In the genomic region with DNA sequence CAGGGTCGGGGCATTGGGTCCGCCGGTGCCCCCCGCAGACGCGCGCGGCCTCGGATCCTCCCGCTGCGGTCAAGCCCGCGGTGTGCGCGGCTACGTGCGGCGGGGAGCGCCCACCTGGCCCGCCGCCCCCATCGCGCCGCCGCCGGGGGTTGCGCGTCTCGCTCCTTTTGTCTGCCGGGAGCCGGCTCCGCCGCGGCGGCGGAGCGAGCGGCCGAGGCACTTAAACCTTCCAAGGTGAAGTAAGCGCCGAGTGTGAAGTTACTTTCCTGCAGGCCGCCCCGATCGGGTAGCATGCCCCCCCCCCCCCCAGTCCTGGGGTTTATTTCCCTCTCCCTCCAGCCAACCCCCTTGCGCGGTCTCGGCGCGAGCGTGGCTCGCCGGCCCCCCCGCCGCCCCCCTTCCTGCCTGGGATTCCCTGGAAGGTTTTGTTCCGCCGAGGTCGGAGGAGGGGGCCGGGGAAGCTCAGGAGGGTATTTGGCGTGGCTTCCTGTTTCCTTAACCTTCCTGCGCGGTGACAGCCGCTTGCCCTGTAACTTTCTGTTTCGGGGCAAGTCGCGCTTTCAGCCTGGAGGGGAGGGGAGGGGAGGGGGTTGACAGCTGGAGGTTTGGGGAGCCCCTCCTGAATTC, we compare ENCODE assay signal across 1 cellular context.
TF ChIP-seq lines count a peak whose summit lies in the region.

No MANE protein-coding gene starts in this region.

TF ChIP-seq in GM23338, 12 proteins besides CTCF, POLR2A, EP300 and RAD21 (continued from another document):
- TF ChIP-seq, protein P1, sequence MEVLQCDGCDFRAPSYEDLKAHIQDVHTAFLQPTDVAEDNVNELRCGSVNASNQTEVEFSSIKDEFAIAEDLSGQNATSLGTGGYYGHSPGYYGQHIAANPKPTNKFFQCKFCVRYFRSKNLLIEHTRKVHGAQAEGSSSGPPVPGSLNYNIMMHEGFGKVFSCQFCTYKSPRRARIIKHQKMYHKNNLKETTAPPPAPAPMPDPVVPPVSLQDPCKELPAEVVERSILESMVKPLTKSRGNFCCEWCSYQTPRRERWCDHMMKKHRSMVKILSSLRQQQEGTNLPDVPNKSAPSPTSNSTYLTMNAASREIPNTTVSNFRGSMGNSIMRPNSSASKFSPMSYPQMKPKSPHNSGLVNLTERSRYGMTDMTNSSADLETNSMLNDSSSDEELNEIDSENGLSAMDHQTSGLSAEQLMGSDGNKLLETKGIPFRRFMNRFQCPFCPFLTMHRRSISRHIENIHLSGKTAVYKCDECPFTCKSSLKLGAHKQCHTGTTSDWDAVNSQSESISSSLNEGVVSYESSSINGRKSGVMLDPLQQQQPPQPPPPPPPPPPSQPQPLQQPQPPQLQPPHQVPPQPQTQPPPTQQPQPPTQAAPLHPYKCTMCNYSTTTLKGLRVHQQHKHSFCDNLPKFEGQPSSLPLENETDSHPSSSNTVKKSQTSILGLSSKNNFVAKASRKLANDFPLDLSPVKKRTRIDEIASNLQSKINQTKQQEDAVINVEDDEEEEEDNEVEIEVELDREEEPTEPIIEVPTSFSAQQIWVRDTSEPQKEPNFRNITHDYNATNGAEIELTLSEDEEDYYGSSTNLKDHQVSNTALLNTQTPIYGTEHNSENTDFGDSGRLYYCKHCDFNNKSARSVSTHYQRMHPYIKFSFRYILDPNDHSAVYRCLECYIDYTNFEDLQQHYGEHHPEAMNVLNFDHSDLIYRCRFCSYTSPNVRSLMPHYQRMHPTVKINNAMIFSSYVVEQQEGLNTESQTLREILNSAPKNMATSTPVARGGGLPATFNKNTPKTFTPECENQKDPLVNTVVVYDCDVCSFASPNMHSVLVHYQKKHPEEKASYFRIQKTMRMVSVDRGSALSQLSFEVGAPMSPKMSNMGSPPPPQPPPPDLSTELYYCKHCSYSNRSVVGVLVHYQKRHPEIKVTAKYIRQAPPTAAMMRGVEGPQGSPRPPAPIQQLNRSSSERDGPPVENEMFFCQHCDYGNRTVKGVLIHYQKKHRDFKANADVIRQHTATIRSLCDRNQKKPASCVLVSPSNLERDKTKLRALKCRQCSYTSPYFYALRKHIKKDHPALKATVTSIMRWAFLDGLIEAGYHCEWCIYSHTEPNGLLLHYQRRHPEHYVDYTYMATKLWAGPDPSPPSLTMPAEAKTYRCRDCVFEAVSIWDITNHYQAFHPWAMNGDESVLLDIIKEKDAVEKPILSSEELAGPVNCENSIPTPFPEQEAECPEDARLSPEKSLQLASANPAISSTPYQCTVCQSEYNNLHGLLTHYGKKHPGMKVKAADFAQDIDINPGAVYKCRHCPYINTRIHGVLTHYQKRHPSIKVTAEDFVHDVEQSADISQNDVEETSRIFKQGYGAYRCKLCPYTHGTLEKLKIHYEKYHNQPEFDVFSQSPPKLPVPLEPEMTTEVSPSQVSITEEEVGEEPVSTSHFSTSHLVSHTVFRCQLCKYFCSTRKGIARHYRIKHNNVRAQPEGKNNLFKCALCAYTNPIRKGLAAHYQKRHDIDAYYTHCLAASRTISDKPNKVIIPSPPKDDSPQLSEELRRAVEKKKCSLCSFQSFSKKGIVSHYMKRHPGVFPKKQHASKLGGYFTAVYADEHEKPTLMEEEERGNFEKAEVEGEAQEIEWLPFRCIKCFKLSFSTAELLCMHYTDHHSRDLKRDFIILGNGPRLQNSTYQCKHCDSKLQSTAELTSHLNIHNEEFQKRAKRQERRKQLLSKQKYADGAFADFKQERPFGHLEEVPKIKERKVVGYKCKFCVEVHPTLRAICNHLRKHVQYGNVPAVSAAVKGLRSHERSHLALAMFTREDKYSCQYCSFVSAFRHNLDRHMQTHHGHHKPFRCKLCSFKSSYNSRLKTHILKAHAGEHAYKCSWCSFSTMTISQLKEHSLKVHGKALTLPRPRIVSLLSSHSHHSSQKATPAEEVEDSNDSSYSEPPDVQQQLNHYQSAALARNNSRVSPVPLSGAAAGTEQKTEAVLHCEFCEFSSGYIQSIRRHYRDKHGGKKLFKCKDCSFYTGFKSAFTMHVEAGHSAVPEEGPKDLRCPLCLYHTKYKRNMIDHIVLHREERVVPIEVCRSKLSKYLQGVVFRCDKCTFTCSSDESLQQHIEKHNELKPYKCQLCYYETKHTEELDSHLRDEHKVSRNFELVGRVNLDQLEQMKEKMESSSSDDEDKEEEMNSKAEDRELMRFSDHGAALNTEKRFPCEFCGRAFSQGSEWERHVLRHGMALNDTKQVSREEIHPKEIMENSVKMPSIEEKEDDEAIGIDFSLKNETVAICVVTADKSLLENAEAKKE (CRISPR knock-in tag; IDR thresholded peaks at IDR 0.05): no peak
- TF ChIP-seq POLR2AphosphoS5 (IDR thresholded peaks at IDR 0.05; ENCODE audit: low read depth): no peak
- TF ChIP-seq, protein P2, sequence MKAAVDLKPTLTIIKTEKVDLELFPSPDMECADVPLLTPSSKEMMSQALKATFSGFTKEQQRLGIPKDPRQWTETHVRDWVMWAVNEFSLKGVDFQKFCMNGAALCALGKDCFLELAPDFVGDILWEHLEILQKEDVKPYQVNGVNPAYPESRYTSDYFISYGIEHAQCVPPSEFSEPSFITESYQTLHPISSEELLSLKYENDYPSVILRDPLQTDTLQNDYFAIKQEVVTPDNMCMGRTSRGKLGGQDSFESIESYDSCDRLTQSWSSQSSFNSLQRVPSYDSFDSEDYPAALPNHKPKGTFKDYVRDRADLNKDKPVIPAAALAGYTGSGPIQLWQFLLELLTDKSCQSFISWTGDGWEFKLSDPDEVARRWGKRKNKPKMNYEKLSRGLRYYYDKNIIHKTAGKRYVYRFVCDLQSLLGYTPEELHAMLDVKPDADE (IDR thresholded peaks at IDR 0.05): no peak
- TF ChIP-seq EZH2phosphoT487 (IDR thresholded peaks at IDR 0.05; ENCODE audit: unreplicated experiment): no peak
- TF ChIP-seq ZNF114 (CRISPR knock-in tag; IDR thresholded peaks at IDR 0.05): no peak
- TF ChIP-seq ZNF331 (CRISPR knock-in tag; IDR thresholded peaks at IDR 0.05; ENCODE audit: low read depth): no peak
- TF ChIP-seq EZH2 (IDR thresholded peaks at IDR 0.05; ENCODE audit: low read depth, unreplicated experiment): no peak
- TF ChIP-seq, protein P3, sequence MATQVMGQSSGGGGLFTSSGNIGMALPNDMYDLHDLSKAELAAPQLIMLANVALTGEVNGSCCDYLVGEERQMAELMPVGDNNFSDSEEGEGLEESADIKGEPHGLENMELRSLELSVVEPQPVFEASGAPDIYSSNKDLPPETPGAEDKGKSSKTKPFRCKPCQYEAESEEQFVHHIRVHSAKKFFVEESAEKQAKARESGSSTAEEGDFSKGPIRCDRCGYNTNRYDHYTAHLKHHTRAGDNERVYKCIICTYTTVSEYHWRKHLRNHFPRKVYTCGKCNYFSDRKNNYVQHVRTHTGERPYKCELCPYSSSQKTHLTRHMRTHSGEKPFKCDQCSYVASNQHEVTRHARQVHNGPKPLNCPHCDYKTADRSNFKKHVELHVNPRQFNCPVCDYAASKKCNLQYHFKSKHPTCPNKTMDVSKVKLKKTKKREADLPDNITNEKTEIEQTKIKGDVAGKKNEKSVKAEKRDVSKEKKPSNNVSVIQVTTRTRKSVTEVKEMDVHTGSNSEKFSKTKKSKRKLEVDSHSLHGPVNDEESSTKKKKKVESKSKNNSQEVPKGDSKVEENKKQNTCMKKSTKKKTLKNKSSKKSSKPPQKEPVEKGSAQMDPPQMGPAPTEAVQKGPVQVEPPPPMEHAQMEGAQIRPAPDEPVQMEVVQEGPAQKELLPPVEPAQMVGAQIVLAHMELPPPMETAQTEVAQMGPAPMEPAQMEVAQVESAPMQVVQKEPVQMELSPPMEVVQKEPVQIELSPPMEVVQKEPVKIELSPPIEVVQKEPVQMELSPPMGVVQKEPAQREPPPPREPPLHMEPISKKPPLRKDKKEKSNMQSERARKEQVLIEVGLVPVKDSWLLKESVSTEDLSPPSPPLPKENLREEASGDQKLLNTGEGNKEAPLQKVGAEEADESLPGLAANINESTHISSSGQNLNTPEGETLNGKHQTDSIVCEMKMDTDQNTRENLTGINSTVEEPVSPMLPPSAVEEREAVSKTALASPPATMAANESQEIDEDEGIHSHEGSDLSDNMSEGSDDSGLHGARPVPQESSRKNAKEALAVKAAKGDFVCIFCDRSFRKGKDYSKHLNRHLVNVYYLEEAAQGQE (IDR thresholded peaks at IDR 0.05; ENCODE audit: unreplicated experiment): no peak
- no peak for TF ChIP-seq NANOG (IDR thresholded peaks at IDR 0.05; ENCODE audit: borderline replicate concordance)
- TF ChIP-seq CREB1 (CRISPR knock-in tag; IDR thresholded peaks at IDR 0.05; ENCODE audit: low read depth): no peak
- no peak for TF ChIP-seq JUNB (IDR thresholded peaks at IDR 0.05; ENCODE audit: unreplicated experiment)
